Comparison of ENCODE assay signal across 8 cellular contexts in the genomic region with DNA sequence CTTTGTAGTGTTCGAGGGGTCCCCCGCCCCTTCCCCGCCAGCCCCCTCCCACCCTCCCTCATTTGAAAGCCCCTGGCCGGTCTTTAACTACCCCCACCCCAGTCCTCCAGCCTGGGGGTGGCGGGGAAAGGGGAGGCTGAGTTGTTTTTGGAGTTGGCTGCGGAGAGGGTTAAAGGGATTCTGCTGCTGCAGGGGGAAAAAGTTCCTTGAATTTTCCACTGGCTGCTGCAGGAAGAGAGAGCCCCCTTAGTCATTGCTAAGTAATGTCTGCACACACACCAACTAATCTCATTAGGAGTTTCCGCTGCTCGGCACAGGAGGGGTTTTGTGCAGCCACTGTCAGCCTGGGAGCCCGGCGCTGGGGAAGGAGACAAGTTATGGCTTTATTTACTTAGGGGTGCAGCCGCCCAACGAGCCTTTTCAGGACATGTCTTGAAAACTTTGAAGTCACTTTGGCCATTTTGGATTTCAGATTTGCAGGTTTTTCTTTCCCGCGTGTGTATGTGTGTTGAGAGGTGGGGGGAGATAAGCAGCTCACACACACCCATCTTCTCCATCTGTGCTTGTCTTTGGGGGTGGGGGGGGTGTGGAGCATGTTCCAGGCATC. TPM values are rescaled to one million over a fixed set of nuclear protein-coding genes. Genes with fewer than 3 reads are reported as not detected.
A peak's percentile ranks its signal among the peaks of the same experiment; 100 is the strongest.
DNase-seq lines count a peak whose midpoint lies in the region; ATAC-seq, FAIRE-seq and TF ChIP-seq lines count a peak whose summit lies in the region.

No MANE protein-coding gene starts in this region.

- peaks cover 25% of the 10 kb centered on the region for H3K4me1 Mint-ChIP-seq in astrocyte (ENCODE audit: low read depth, unreplicated experiment)

- H3K36me3 Mint-ChIP-seq in astrocyte (ENCODE audit: low read depth, unreplicated experiment), result no peaks in the 10 kb centered on the region

- no peaks in the 10 kb centered on the region for H4K20me1 ChIP-seq in GM23248 (ENCODE audit: insufficient read depth)
- no peaks in the 10 kb centered on the region for H4K20me1 ChIP-seq in astrocyte (ENCODE audit: insufficient read depth, low read length)

- in situ Hi-C loops in GM23248 (cut with MboI), result no loop called here

- H3K36me3 ChIP-seq in GM23248 (ENCODE audit: low read depth) (no peaks in the 10 kb centered on the region), SJSA1 (no peaks in the 10 kb centered on the region), astrocyte (ENCODE audit: insufficient read depth, low read length) (no peaks in the 10 kb centered on the region)

- ATAC-seq in GM18517 (IDR thresholded peaks at IDR 0.05; ENCODE audit: unreplicated experiment), result no peak

- no peaks in the 10 kb centered on the region for H3K9me3 Mint-ChIP-seq in astrocyte (ENCODE audit: unreplicated experiment)

- peak overlapping the region; percentile 99 for H3K27ac Mint-ChIP-seq in astrocyte (ENCODE audit: unreplicated experiment)

- H3K9ac ChIP-seq in GM23248, result peak overlapping the region; percentile 99
- H3K9ac ChIP-seq in astrocyte (ENCODE audit: low read length), result peak overlapping the region; percentile 99

- peak overlapping the region; percentile 99 for H3K4me3 Mint-ChIP-seq in astrocyte (ENCODE audit: unreplicated experiment)

- WGBS in GM23248 (ENCODE audit: low coverage in 1 of 2, low lambda C conversion rate in 2 of 2, missing lambda C conversion rate in 2 of 2), 2 experiments, result 0 to 1% methylated on average over 11 to 14 of the region's 14 CpGs

- FAIRE-seq in astrocyte (lab: Jason Lieb, UNC), result no peak

- peak overlapping the region; percentile 96 for H3K27ac ChIP-seq in GM23248
- peak overlapping the region; percentile 86 for H3K27ac ChIP-seq in SJSA1
- peak overlapping the region; percentile 100 for H3K27ac ChIP-seq in astrocyte (ENCODE audit: low read depth, low read length)

- H3F3A ChIP-seq in GM23248 (ENCODE audit: insufficient read depth), result peaks cover 72% of the 10 kb centered on the region

- H3K27me3 Mint-ChIP-seq in astrocyte (ENCODE audit: low read depth, unreplicated experiment), result no peaks in the 10 kb centered on the region

- H3K9me3 ChIP-seq in GM23248 (ENCODE audit: low read depth) (no peaks in the 10 kb centered on the region), SJSA1 (replicated peaks) (no peaks in the 10 kb centered on the region), astrocyte (ENCODE audit: insufficient read depth, low read depth, low read length) (no peaks in the 10 kb centered on the region), iPS-18c (ENCODE audit: control insufficient read depth, insufficient read depth, low read length) (peaks cover 2% of the 10 kb centered on the region)

- no peak overlapping the region for H2AFZ ChIP-seq in GM23248
- H2AFZ ChIP-seq in astrocyte (ENCODE audit: low read depth, low read length), result no peak overlapping the region

- no peaks in the 10 kb centered on the region for H3K9me2 ChIP-seq in GM23248 (ENCODE audit: insufficient read depth)

- H3K4me3 ChIP-seq in GM23248, result peak overlapping the region; percentile 91
- peak overlapping the region; percentile 74 for H3K4me3 ChIP-seq in SJSA1
- H3K4me3 ChIP-seq in astrocyte (ENCODE audit: insufficient read depth, low read depth, low read length), result peak overlapping the region; percentile 94
- H3K4me3 ChIP-seq in iPS-18c (ENCODE audit: insufficient read depth, low read depth, low read length), result peak overlapping the region; percentile 78

- H3K27me3 ChIP-seq in GM23248 (replicated peaks; ENCODE audit: insufficient read depth) (no peaks in the 10 kb centered on the region), SJSA1 (replicated peaks) (no peaks in the 10 kb centered on the region), astrocyte (ENCODE audit: insufficient read depth, low read length) (no peaks in the 10 kb centered on the region)

- H3K79me2 ChIP-seq in GM23248 (ENCODE audit: insufficient read depth) (peaks cover 42% of the 10 kb centered on the region), astrocyte (ENCODE audit: insufficient read depth, low read length) (peaks cover 57% of the 10 kb centered on the region)

- TF ChIP-seq CTCF in astrocyte (IDR thresholded peaks at IDR 0.05; ENCODE audit: insufficient read depth, low read depth, low read length), result no peak

- H3K4me1 ChIP-seq in GM23248 (ENCODE audit: insufficient read depth) (peaks cover 30% of the 10 kb centered on the region), SJSA1 (replicated peaks) (peaks cover 39% of the 10 kb centered on the region), astrocyte (ENCODE audit: insufficient read depth, low read length) (peaks cover 30% of the 10 kb centered on the region)

- H3K4me2 ChIP-seq in GM23248 (ENCODE audit: unreplicated experiment) (peak overlapping the region; percentile 83), astrocyte (ENCODE audit: low read length) (peak overlapping the region; percentile 99)

- DNase-seq in GM23248 (peak; percentile 81), SJSA1 (ENCODE audit: low read depth in 1 of 2, low spot score in 2 of 2) (peak; percentile 70 to 72), astrocyte (ENCODE audit: low read depth) (peak; percentile 83), NAMALWA (ENCODE audit: low spot score) (no peak), OCI-M2 (lab: John Stamatoyannopoulos, UW; ENCODE audit: unreplicated experiment) (no peak)
- peak; percentile 64 to 70 for DNase-seq in stimulated activated CD4-positive, alpha-beta T cell treated with anti-CD3 and anti-CD28 coated beads, Interleukin-2, amount 100 ng/mL, for 24 hours

RNA-seq across cellular contexts. Expression of a gene that starts 1.8 kb away (rescaled TPM):
- total RNA-seq in GM23248 (2014; rRNA removed; shearing (Covaris generic)), result 27.1 and 31.9 TPM in 2 replicates
- polyA plus RNA-seq in GM23248 (2016; fragmentation: Nextera tagmentation; extraction: Ambion mirVana), result 48.9 and 51.9 TPM in 2 replicates
- total RNA-seq in SJSA1 (2014; rRNA removed; shearing (Covaris generic)), result 19.0 and 20.6 TPM in 2 replicates
- total RNA-seq in astrocyte, result 54.8 and 62.7 TPM in 2 replicates

Comparison
In these comparisons a context has a peak if more than half of its experiments do, and no peak if none do; other contexts are left out.
1. DNase-seq: peak in GM23248 (single experiment), SJSA1 (2 of 2), astrocyte (single experiment) and stimulated activated CD4-positive, alpha-beta T cell treated with anti-CD3 and anti-CD28 coated beads, Interleukin-2, amount 100 ng/mL, for 24 hours (2 of 2); none in NAMALWA (single experiment) and OCI-M2 (single experiment).
2. Peak in every context shown above with its lines, with median percentiles within 50 percentile points of each other: H3K27ac ChIP-seq and H3K4me3 ChIP-seq.